In genomic region chr1:6496360-6496704, GRCh38 we compare ENCODE assay signal across 11 cellular contexts. TPM values are rescaled to one million over a fixed set of nuclear protein-coding genes. Genes with fewer than 3 reads are reported as not detected.
DNase-seq lines count a peak whose midpoint lies in the region; ATAC-seq and TF ChIP-seq lines count a peak whose summit lies in the region.
"Had no signal": no experiment of that assay in that cellular context is flagged by ENCODE, and none has a peak within 500 bp of the region (broad histone marks: within the 10 kb centered on the region; RNA-seq: fewer than 3 reads in every experiment).

No MANE protein-coding gene starts in this region.

- H3K4me1 ChIP-seq in ES-I3 (ENCODE audit: insufficient read depth, low read length) (peaks cover 24% of the 10 kb centered on the region), foreskin keratinocyte (peaks cover 18% of the 10 kb centered on the region), trophoblast cell (ENCODE audit: control insufficient read depth in 1 of 2, insufficient read depth in 2 of 2, low read length in 2 of 2) (peaks cover 30 to 39% of the 10 kb centered on the region in 2 experiments)

- peak overlapping the region; percentile 9 for H4K12ac ChIP-seq in trophoblast cell (ENCODE audit: low read depth, low read length)

- peak overlapping the region; percentile 16 for H3K14ac ChIP-seq in trophoblast cell (ENCODE audit: low read length)

- H3K18ac ChIP-seq in trophoblast cell (ENCODE audit: low read length), result peak overlapping the region; percentile 5

- peak overlapping the region; percentile 93 for H3K4me2 ChIP-seq in trophoblast cell (ENCODE audit: low read length)

- H3K9me3 ChIP-seq in ES-I3 (ENCODE audit: control insufficient read depth, insufficient read depth, low read length) (no peaks in the 10 kb centered on the region), trophoblast cell (ENCODE audit: insufficient read depth, low read depth, low read length) (peaks cover 2% of the 10 kb centered on the region)

- H3K23ac ChIP-seq in trophoblast cell (ENCODE audit: low read length), result no peak overlapping the region

- no peaks in the 10 kb centered on the region for H3K27me3 ChIP-seq in foreskin keratinocyte
- H3K27me3 ChIP-seq in trophoblast cell (ENCODE audit: insufficient read depth, low read length), result no peaks in the 10 kb centered on the region

- no peaks in the 10 kb centered on the region for H3K9me3 Mint-ChIP-seq in WTC11

- no peak overlapping the region for H4K8ac ChIP-seq in trophoblast cell (ENCODE audit: low read depth, low read length)

- TF ChIP-seq CTCF in WTC11 (IDR thresholded peaks at IDR 0.05), result no peak
- TF ChIP-seq CTCF in foreskin keratinocyte (conservative IDR thresholded peaks at IDR 0.05), result no peak

- peak overlapping the region; percentile 73 for H3K4me3 Mint-ChIP-seq in WTC11

- H3K4me1 Mint-ChIP-seq in WTC11, result peaks cover 33% of the 10 kb centered on the region

- POLR2A ChIA-PET in WTC11 (lab: Charles Lee), result interaction anchor here (0.5 kb wide), 1 partner anchor 31 kb away, joined by 4 read pairs; no protein-coding TSS in a partner anchor

- peaks cover 19% of the 10 kb centered on the region for H3K79me1 ChIP-seq in trophoblast cell (ENCODE audit: low read length)

- DNase-seq in WTC11 (ENCODE audit: low spot score), result no peak
- DNase-seq in foreskin keratinocyte, result no peak
- DNase-seq in trophoblast cell, result no peak
- no peak for DNase-seq in NCI-H1417 treated with DMSO at 0.1 percent for 48 hours (lab: John Stamatoyannopoulos, UW)
- no peak for DNase-seq in DMS53 treated with DMSO at 0.1 percent for 48 hours (lab: John Stamatoyannopoulos, UW; ENCODE audit: unreplicated experiment)
- DNase-seq in activated CD4-positive, alpha-beta T cell treated with anti-CD3 and anti-CD28 coated beads for 1 hour, result no peak

- H2AFZ ChIP-seq in trophoblast cell (ENCODE audit: insufficient read depth, low read length, poor library complexity), result no peak overlapping the region

- peak overlapping the region; percentile 48 for H3K27ac ChIP-seq in foreskin keratinocyte
- H3K27ac ChIP-seq in trophoblast cell (ENCODE audit: low read depth, low read length), result no peak overlapping the region
- H3K27ac ChIP-seq: KMS-11 had no signal

- peaks cover 9% of the 10 kb centered on the region for H3K79me2 ChIP-seq in trophoblast cell (ENCODE audit: control insufficient read depth, insufficient read depth, low read length, poor library complexity)

- H3K9ac ChIP-seq in ES-I3 (ENCODE audit: low read depth, low read length) (peak overlapping the region; percentile 56), trophoblast cell (ENCODE audit: low read length) (peak overlapping the region; percentile 36)
- H3K9ac ChIP-seq: KMS-11 had no signal

- no peak overlapping the region for H2BK5ac ChIP-seq in trophoblast cell (ENCODE audit: low read depth, low read length, poor library complexity)

- ATAC-seq in WTC11 (0 out of 2 replicates have a peak, but pooled peaks have one; percentile 5), foreskin keratinocyte (no peak), HG03457 (IDR thresholded peaks at IDR 0.05; ENCODE audit: unreplicated experiment) (no peak)

- H3K27ac Mint-ChIP-seq in WTC11, result no peak overlapping the region

- peak overlapping the region; percentile 2 for H4K91ac ChIP-seq in trophoblast cell (ENCODE audit: low read depth, low read length)

- H3K36me3 ChIP-seq in ES-I3 (ENCODE audit: insufficient read depth, low read length) (no peaks in the 10 kb centered on the region), trophoblast cell (ENCODE audit: control insufficient read depth in 1 of 2, insufficient read depth in 2 of 2, low read length in 2 of 2) (peaks cover 5 to 10% of the 10 kb centered on the region in 2 experiments)

- CTCF ChIA-PET in WTC11 (lab: Charles Lee), result interaction anchor here (1.2 to 2.3 kb wide), 4 partner anchors 11 to 58 kb away, joined by 5 to 18 read pairs (median 8); no protein-coding TSS in a partner anchor

- H2BK120ac ChIP-seq in trophoblast cell (ENCODE audit: insufficient read depth, low read length, poor library complexity), result peak overlapping the region; percentile 6

- peaks cover 31% of the 10 kb centered on the region for H3K27me3 Mint-ChIP-seq in WTC11 (ENCODE audit: low read depth)

- no peaks in the 10 kb centered on the region for H3K36me3 Mint-ChIP-seq in WTC11

- H2AK5ac ChIP-seq in trophoblast cell (ENCODE audit: low read length), result no peak overlapping the region

- H3K4ac ChIP-seq in trophoblast cell (ENCODE audit: low read depth, low read length), result no peak overlapping the region

- H2BK12ac ChIP-seq in trophoblast cell (ENCODE audit: low read length), result no peak overlapping the region

- no CpG with 5 or more reads among the region's 13 CpGs for WGBS in trophoblast cell (ENCODE audit: extremely low coverage, insufficient coverage, insufficient read length)

- peak overlapping the region; percentile 55 for H3K4me3 ChIP-seq in trophoblast cell (ENCODE audit: low read depth, low read length)
- H3K4me3 ChIP-seq: lung had no signal

TF ChIP-seq in WTC11, 78 proteins besides CTCF, POLR2A, EP300 and RAD21:
- 0 out of 2 replicates have a peak, but pooled peaks have one; percentile 39 for TF ChIP-seq ZNF263 (CRISPR knock-in tag; IDR thresholded peaks at IDR 0.05; ENCODE audit: low read depth)
- no peak for TF ChIP-seq TCF7 (CRISPR knock-in tag; IDR thresholded peaks at IDR 0.05; ENCODE audit: low read depth)
- no peak for TF ChIP-seq ZNF396 (CRISPR knock-in tag; IDR thresholded peaks at IDR 0.05; ENCODE audit: borderline replicate concordance)
- no peak for TF ChIP-seq FOXP1 (CRISPR knock-in tag; IDR thresholded peaks at IDR 0.05; ENCODE audit: borderline replicate concordance)
- no peak for TF ChIP-seq SMAD3 (CRISPR knock-in tag; IDR thresholded peaks at IDR 0.05; ENCODE audit: borderline replicate concordance)

RNA-seq across cellular contexts. Expression of gene PLEKHG5, which starts 4.9 kb away (rescaled TPM):
- total RNA-seq in WTC11 (2021), result 27.5 to 32.0 TPM (median 30.8 TPM) in 3 replicates
- 33.9 and 57.3 TPM in 2 replicates for total RNA-seq in foreskin keratinocyte
- 19.0 and 33.0 TPM in 2 replicates for polyA plus RNA-seq in foreskin keratinocyte
- 31.1 and 31.3 TPM in 2 replicates for polyA plus RNA-seq in trophoblast cell (2013)

RNA-seq across cellular contexts. Expression of gene TNFRSF25, which starts 30.4 kb away (rescaled TPM):
- total RNA-seq in WTC11 (2021) (19.5 to 26.1 TPM (median 22.6 TPM) in 3 replicates), foreskin keratinocyte (19.8 and 34.3 TPM in 2 replicates)
- polyA plus RNA-seq in foreskin keratinocyte, result 25.1 and 40.1 TPM in 2 replicates
- 22.6 and 23.0 TPM in 2 replicates for polyA plus RNA-seq in trophoblast cell (2013)

RNA-seq across cellular contexts. Expression of gene NOL9, which starts 58.0 kb away (rescaled TPM):
- 36.0 to 37.4 TPM (median 37.4 TPM) in 3 replicates for total RNA-seq in WTC11 (2021)
- 22.8 and 24.5 TPM in 2 replicates for total RNA-seq in foreskin keratinocyte
- 4.6 and 5.3 TPM in 2 replicates for polyA plus RNA-seq in foreskin keratinocyte
- polyA plus RNA-seq in trophoblast cell (2013), result 12.2 and 12.5 TPM in 2 replicates

RNA-seq across cellular contexts. Expression of gene TAS1R1, which starts 58.8 kb away (rescaled TPM):
- 0.11 to 0.16 TPM in 2 of 3 replicates, not detected in the other for total RNA-seq in WTC11 (2021)
- not detected in 2 replicates for total RNA-seq in foreskin keratinocyte
- polyA plus RNA-seq in foreskin keratinocyte, result not detected in 2 replicates
- polyA plus RNA-seq in trophoblast cell (2013), result not detected in 2 replicates
- total RNA-seq: H4 had no signal
